Comparison of ENCODE assay signal across 8 cellular contexts in the genomic region with DNA sequence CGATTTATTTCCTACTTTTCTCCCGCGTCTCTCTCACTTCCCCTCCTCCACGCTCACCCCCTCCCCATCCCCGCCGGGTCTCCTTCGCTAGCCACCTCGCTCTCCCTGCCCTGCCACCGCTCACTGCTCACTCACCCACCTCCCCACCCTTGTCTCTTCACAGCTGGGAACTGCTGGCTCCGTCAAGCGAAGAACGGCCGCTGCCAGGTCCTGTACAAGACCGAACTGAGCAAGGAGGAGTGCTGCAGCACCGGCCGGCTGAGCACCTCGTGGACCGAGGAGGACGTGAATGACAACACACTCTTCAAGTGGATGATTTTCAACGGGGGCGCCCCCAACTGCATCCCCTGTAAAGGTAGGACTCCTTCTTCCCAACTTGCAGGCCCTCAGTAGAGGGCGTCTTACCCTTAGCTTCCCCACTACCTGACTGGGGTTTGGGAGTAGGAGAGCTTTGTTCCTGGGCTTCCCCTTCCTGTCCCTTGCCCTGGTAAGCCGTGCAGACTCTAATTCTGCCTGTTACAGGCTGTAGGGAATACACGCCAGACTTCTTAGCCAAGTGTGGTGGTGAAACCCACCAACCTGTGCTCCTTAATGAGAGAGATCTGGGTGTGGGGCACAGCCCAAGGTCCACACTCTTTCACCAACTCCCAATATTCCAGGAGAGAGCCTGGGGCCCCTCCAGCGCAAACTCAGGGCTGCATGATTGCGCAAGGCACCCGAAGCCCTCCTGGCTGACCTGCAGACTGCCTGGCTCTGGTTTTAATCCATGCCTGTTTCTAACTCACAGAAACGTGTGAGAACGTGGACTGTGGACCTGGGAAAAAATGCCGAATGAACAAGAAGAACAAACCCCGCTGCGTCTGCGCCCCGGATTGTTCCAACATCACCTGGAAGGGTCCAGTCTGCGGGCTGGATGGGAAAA. TPM values are rescaled to one million over a fixed set of nuclear protein-coding genes. Genes with fewer than 3 reads are reported as not detected.
DNase-seq lines count a peak whose midpoint lies in the region; ATAC-seq, FAIRE-seq and TF ChIP-seq lines count a peak whose summit lies in the region.

No MANE protein-coding gene starts in this region.

- FAIRE-seq in A549 (lab: Jason Lieb, UNC) = no peak

- H3K79me1 ChIP-seq in mesendoderm (ENCODE audit: low read length) = peaks cover 4% of the 10 kb centered on the region

- H3K23ac ChIP-seq in mesendoderm (ENCODE audit: low read length) = no peak overlapping the region

- peak overlapping the region; percentile 95 for H3K9ac ChIP-seq in endodermal cell (ENCODE audit: extremely low read depth, low read length, poor library complexity, severe bottlenecking)
- H3K9ac ChIP-seq in mesendoderm (ENCODE audit: low read length) = peak overlapping the region; percentile 88

- no peak overlapping the region for H2AK5ac ChIP-seq in mesendoderm (ENCODE audit: low read length)

- no peaks in the 10 kb centered on the region for H3K36me3 Mint-ChIP-seq in T-helper 2 cell treated with Interferon-gamma antibody and Interleukin-4, amounts not matched to agents 5 μg/mL and 100 μg/mL, for 36 hours (ENCODE audit: low read depth)
- peaks cover 30% of the 10 kb centered on the region for H3K36me3 Mint-ChIP-seq in endodermal cell (ENCODE audit: low read depth)

- no peak overlapping the region for H2BK15ac ChIP-seq in mesendoderm (replicated peaks; ENCODE audit: low read depth)

- H3K36me3 ChIP-seq in endodermal cell (ENCODE audit: control insufficient read depth, insufficient read depth, low read length) (peaks cover 56% of the 10 kb centered on the region), mesendoderm (ENCODE audit: control insufficient read depth, insufficient read depth, low read length) (peaks cover 3% of the 10 kb centered on the region), urinary bladder (ENCODE audit: insufficient read depth) (no peaks in the 10 kb centered on the region)

- TF ChIP-seq POLR2A in A549 (IDR thresholded peaks at IDR 0.05; ENCODE audit: low read length) = no peak

- H3K9me3 Mint-ChIP-seq in T-helper 2 cell treated with Interferon-gamma antibody and Interleukin-4, amounts not matched to agents 5 μg/mL and 100 μg/mL, for 36 hours = no peaks in the 10 kb centered on the region
- no peaks in the 10 kb centered on the region for H3K9me3 Mint-ChIP-seq in endodermal cell

- TF ChIP-seq CTCF in A549 (IDR thresholded peaks at IDR 0.05) (peak; percentile 40), GM20000 (IDR thresholded peaks at IDR 0.05; ENCODE audit: extremely low read depth, missing control alignments) (no peak), endodermal cell (conservative IDR thresholded peaks at IDR 0.05) (peak; percentile 75)

- H3K9me3 ChIP-seq in A549 = no peaks in the 10 kb centered on the region
- no peaks in the 10 kb centered on the region for H3K9me3 ChIP-seq in endodermal cell (ENCODE audit: control insufficient read depth, low read length)

- peak in 1 of 2 experiments; percentile 27 for DNase-seq in A549 (ENCODE audit: low read depth in 1 of 2, low spot score in 1 of 2)
- peak; percentile 52 for DNase-seq in GM20000 (ENCODE audit: low spot score)
- DNase-seq in T-helper 2 cell treated with Interferon-gamma antibody and Interleukin-4, amounts not matched to agents 5 μg/mL and 100 μg/mL, for 36 hours (ENCODE audit: low spot score) = no peak
- peak; percentile 84 for DNase-seq in endodermal cell
- peak; percentile 93 for DNase-seq in mesendoderm

- peaks cover 20% of the 10 kb centered on the region for H3K79me2 ChIP-seq in mesendoderm (ENCODE audit: control insufficient read depth, insufficient read depth, low read length)

- no peak overlapping the region for H3K18ac ChIP-seq in mesendoderm (ENCODE audit: low read length)

- CTCF ChIA-PET in A549 (lab: Yijun Ruan, JAX) = interaction anchor here (0.6 to 2.6 kb wide), 4 partner anchors 25 to 746 kb away, joined by 3 to 9 read pairs (median 3); no protein-coding TSS in a partner anchor

- H4K5ac ChIP-seq in mesendoderm (ENCODE audit: low read length) = no peak overlapping the region

- no peak overlapping the region for H2BK120ac ChIP-seq in mesendoderm (ENCODE audit: low read depth, low read length)

- POLR2A ChIA-PET in A549 (lab: Yijun Ruan, JAX) = no interaction called here

- no peak overlapping the region for H3K27ac Mint-ChIP-seq in T-helper 2 cell treated with Interferon-gamma antibody and Interleukin-4, amounts not matched to agents 5 μg/mL and 100 μg/mL, for 36 hours
- peak overlapping the region; percentile 52 for H3K27ac Mint-ChIP-seq in endodermal cell

- peaks cover 8% of the 10 kb centered on the region; the same call in 1 of the 3 replicates for H3K4me1 ChIP-seq in A549
- peaks cover 11% of the 10 kb centered on the region for H3K4me1 ChIP-seq in endodermal cell (ENCODE audit: control insufficient read depth, insufficient read depth, low read length)
- peaks cover 2% of the 10 kb centered on the region for H3K4me1 ChIP-seq in mesendoderm (ENCODE audit: control insufficient read depth, low read depth, low read length)
- H3K4me1 ChIP-seq in urinary bladder (ENCODE audit: insufficient read depth) = no peaks in the 10 kb centered on the region

- no peak for TF ChIP-seq EP300 in A549 (IDR thresholded peaks at IDR 0.05)

- 71% methylated on average over 34 of the region's 35 CpGs for WGBS in A549 (ENCODE audit: missing lambda C conversion rate)
- 30 to 71% methylated on average over 9 to 35 of the region's 35 CpGs for WGBS in endodermal cell (ENCODE audit: insufficient coverage in 1 of 2, insufficient read length in 1 of 2), 2 experiments
- WGBS in mesendoderm (ENCODE audit: extremely low coverage, insufficient coverage, low lambda C conversion rate) = no CpG with 5 or more reads among the region's 35 CpGs
- 33% methylated on average over 35 of the region's 35 CpGs for WGBS in urinary bladder

- H3K56ac ChIP-seq in mesendoderm (ENCODE audit: low read length) = peak overlapping the region; percentile 84

- H3K27me3 ChIP-seq in endodermal cell (ENCODE audit: control insufficient read depth, insufficient read depth, low read length, poor library complexity, severe bottlenecking) = no peaks in the 10 kb centered on the region
- no peaks in the 10 kb centered on the region for H3K27me3 ChIP-seq in mesendoderm (ENCODE audit: insufficient read depth, low read length, poor library complexity)

- H3K4me1 Mint-ChIP-seq in T-helper 2 cell treated with Interferon-gamma antibody and Interleukin-4, amounts not matched to agents 5 μg/mL and 100 μg/mL, for 36 hours (ENCODE audit: low read depth) = peaks cover 29% of the 10 kb centered on the region
- H3K4me1 Mint-ChIP-seq in endodermal cell = peaks cover 15% of the 10 kb centered on the region

- no peak overlapping the region for H3K4ac ChIP-seq in mesendoderm (ENCODE audit: low read depth, low read length)

- ATAC-seq in A549 (peak in 1 of 2 experiments; percentile 17; a peak in 3 of 6 replicates), HG03442 (IDR thresholded peaks at IDR 0.05; ENCODE audit: unreplicated experiment) (no peak), GM21367 (IDR thresholded peaks at IDR 0.05; ENCODE audit: unreplicated experiment) (no peak)

- H4K8ac ChIP-seq in mesendoderm (ENCODE audit: low read depth, low read length) = no peak overlapping the region

- H3K27ac ChIP-seq in A549 (peak overlapping the region in 1 of 2 experiments; percentile 73; a peak in 4 of 6 replicates), endodermal cell (ENCODE audit: low read depth, low read length) (peak overlapping the region; percentile 34), mesendoderm (ENCODE audit: low read depth, low read length) (no peak overlapping the region), urinary bladder (ENCODE audit: low read depth) (peak overlapping the region; percentile 53)

- no peak overlapping the region for H2BK5ac ChIP-seq in mesendoderm (ENCODE audit: low read length)

- H3K4me2 ChIP-seq in A549 = peak overlapping the region; percentile 96
- H3K4me2 ChIP-seq in mesendoderm (ENCODE audit: low read length) = peak overlapping the region; percentile 67

- H3K4me3 Mint-ChIP-seq in T-helper 2 cell treated with Interferon-gamma antibody and Interleukin-4, amounts not matched to agents 5 μg/mL and 100 μg/mL, for 36 hours = peak overlapping the region; percentile 91
- peak overlapping the region; percentile 96 for H3K4me3 Mint-ChIP-seq in endodermal cell

- H3K27me3 Mint-ChIP-seq in T-helper 2 cell treated with Interferon-gamma antibody and Interleukin-4, amounts not matched to agents 5 μg/mL and 100 μg/mL, for 36 hours (ENCODE audit: low read depth) = peaks cover 63% of the 10 kb centered on the region
- peaks cover 3% of the 10 kb centered on the region for H3K27me3 Mint-ChIP-seq in endodermal cell (ENCODE audit: insufficient read depth)

- H3K4me3 ChIP-seq in A549 = peak overlapping the region; percentile 61
- peak overlapping the region; percentile 99 for H3K4me3 ChIP-seq in endodermal cell (ENCODE audit: low read length)
- H3K4me3 ChIP-seq in mesendoderm (ENCODE audit: low read length) = peak overlapping the region; percentile 32
- peak overlapping the region; percentile 65 for H3K4me3 ChIP-seq in urinary bladder (ENCODE audit: low read depth, low read length)

- peak; percentile 44 to 55 for TF ChIP-seq RAD21 in A549 (conservative IDR thresholded peaks at IDR 0.05 in 1 of 2, IDR thresholded peaks at IDR 0.05 in 1 of 2)

TF ChIP-seq in A549, 52 proteins besides CTCF, POLR2A, EP300 and RAD21 (continues in another document):
- TF ChIP-seq CEBPB (IDR thresholded peaks at IDR 0.05) (peak; percentile 63 to 82; a peak in 3 of 4 replicates), SMC3 (IDR thresholded peaks at IDR 0.05) (peak; percentile 39; the same call in 2 of the 3 replicates), MYC (IDR thresholded peaks at IDR 0.05; ENCODE audit: borderline replicate concordance, low read length) (no peak)
- TF ChIP-seq, protein P1, sequence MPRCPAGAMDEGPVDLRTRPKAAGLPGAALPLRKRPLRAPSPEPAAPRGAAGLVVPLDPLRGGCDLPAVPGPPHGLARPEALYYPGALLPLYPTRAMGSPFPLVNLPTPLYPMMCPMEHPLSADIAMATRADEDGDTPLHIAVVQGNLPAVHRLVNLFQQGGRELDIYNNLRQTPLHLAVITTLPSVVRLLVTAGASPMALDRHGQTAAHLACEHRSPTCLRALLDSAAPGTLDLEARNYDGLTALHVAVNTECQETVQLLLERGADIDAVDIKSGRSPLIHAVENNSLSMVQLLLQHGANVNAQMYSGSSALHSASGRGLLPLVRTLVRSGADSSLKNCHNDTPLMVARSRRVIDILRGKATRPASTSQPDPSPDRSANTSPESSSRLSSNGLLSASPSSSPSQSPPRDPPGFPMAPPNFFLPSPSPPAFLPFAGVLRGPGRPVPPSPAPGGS (IDR thresholded peaks at IDR 0.05) = no peak

RNA-seq across cellular contexts. Expression of a gene that starts 2.5 kb away (rescaled TPM):
- 10.1 and 11.2 TPM in 2 replicates for polyA plus RNA-seq in A549 (2011; rRNA removed)
- 5.7 and 5.8 TPM in 2 replicates for polyA plus RNA-seq in A549 (2012; cell fraction: cytosol; rRNA removed)
- 7.2 and 7.9 TPM in 2 replicates for polyA plus RNA-seq in A549 (2012; cell fraction: nucleus; rRNA removed)
- polyA plus RNA-seq in A549 (2017; fragmentation: RNase III; extraction: RNeasy Plus Mini Kit Qiagen cat#74134 plus additional on column Dnase treatment) = 2.0 to 3.8 TPM (median 2.6 TPM) in 3 replicates
- 3.4 and 6.2 TPM in 2 replicates for polyA minus RNA-seq in A549 (2011; rRNA and poly(A)+ RNA removed)
- total RNA-seq in endodermal cell = 10 to 100 TPM; 63.5 to 91.6 TPM
- 362 TPM for polyA plus RNA-seq in endodermal cell (2013, experiment 1 of 2)
- polyA plus RNA-seq in endodermal cell (2013, experiment 2 of 2) = 386 TPM
- polyA plus RNA-seq in mesendoderm (2013, experiment 1 of 2) = 89.5 TPM
- polyA plus RNA-seq in mesendoderm (2013, experiment 2 of 2) = 99.0 TPM
- total RNA-seq in urinary bladder = 19.7 TPM
- polyA plus RNA-seq in urinary bladder = 8.2 TPM

Comparison
In these comparisons a context has a peak if more than half of its experiments do, and no peak if none do; other contexts are left out.
1. H3K4me3 ChIP-seq: peak in every context shown above with its lines; median percentile 99 in endodermal cell; 65 in urinary bladder; 61 in A549; 32 in mesendoderm.